30 cellular contexts compared by ENCODE assay signal in the genomic region with DNA sequence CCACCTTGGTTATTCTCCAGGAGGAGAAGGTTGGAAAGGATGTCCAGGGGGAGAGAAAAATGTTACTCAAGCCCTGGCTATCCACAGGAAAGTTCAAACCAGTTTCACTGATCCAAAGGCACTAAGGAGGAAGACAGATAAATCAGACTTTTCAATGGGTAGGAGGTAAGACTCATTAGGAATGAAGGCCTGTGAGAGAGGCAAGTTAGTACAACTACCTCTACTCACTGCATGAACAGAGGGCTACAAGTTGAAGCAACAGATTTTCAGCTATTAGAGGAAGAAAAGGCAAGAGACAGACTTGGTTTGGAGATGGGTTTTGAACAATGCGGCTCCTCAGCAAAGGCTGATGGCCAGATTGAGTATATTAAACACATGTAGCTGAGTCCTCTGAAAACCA. TPM values are rescaled to one million over a fixed set of nuclear protein-coding genes. Genes with fewer than 3 reads are reported as not detected.
"Had no signal": no experiment of that assay in that cellular context is flagged by ENCODE, and none has a peak within 500 bp of the region (broad histone marks: within the 10 kb centered on the region; RNA-seq: fewer than 3 reads in every experiment).

No MANE protein-coding gene starts in this region.

- ATAC-seq: activated CD8-positive, alpha-beta memory T cell treated with anti-CD3 and anti-CD28 coated beads, Interleukin-2, amount 10 ng/mL, durations not matched to agents 7 days and 5 days; activated naive CD8-positive, alpha-beta T cell treated with anti-CD3 and anti-CD28 coated beads, Interleukin-2, amount 50 U/mL, for 24 hours; T-helper 17 cell had no signal

- DNase-seq: activated B cell treated with CpG ODN at 0.5 μM for 24 hours; activated CD4-positive, alpha-beta T cell treated with anti-CD3 and anti-CD28 coated beads for 1 hour; activated CD4-positive, alpha-beta T cell treated with anti-CD3 and anti-CD28 coated beads, Interleukin-2, amount 10 ng/mL, durations not matched to agents 24 days and 14 days; activated CD4-positive, alpha-beta T cell treated with anti-CD3 and anti-CD28 coated beads, Interleukin-2, amount 50 U/mL, for 48 hours; activated CD8-positive, alpha-beta memory T cell treated with anti-CD3 and anti-CD28 coated beads, Interleukin-2, amount 10 ng/mL, durations not matched to agents 7 days and 5 days; activated effector memory CD4-positive, alpha-beta T cell treated with Interleukin-2 at 50 U/mL for 16 hours; activated naive CD4-positive, alpha-beta T cell; activated naive CD8-positive, alpha-beta T cell treated with anti-CD3 and anti-CD28 coated beads, Interleukin-2, amount 50 U/mL, for 24 hours; activated T-cell treated with anti-CD3 and anti-CD28 coated beads, Interleukin-2, amount 50 U/mL, for 24 hours; amygdala; cerebellar nuclear complex; Karpas-422; MM.1S; NCI-H1105; NCI-H1436; NCI-H1694 treated with DMSO at 0.1 percent for 48 hours; NCI-H2029 treated with DMSO at 0.1 percent for 48 hours; NCI-H345; NCI-H510A; NCI-H526 treated with DMSO at 0.1 percent for 48 hours; NCI-H82; SHP77; T-helper 17 cell; T-helper 9 cell had no signal

- H3K9me3 Mint-ChIP-seq: activated B cell treated with CpG ODN at 0.5 μM for 24 hours; activated CD4-positive, alpha-beta T cell treated with anti-CD3 and anti-CD28 coated beads, Interleukin-2, amount 10 ng/mL, durations not matched to agents 24 days and 14 days; activated naive CD4-positive, alpha-beta T cell treated with anti-CD3 and anti-CD28 coated beads, Interleukin-2, amount 50 U/mL, for 24 hours; activated naive CD8-positive, alpha-beta T cell treated with anti-CD3 and anti-CD28 coated beads, Interleukin-2, amount 50 U/mL, for 24 hours; activated T-cell treated with anti-CD3 and anti-CD28 coated beads, Interleukin-2, amount 50 U/mL, for 24 hours; activated T-helper 1 cell treated with anti-CD3 and anti-CD28 coated beads, Interleukin-12 subunit alpha, Interleukin-12 subunit beta, Interleukin-2, Interleukin-4 antibody, amounts not matched to agents 30 ng/mL and 10 ng/mL and 1 ng/mL, durations not matched to agents 14 hours and 24 hours and 36 hours; brain had no signal

- H3K27ac Mint-ChIP-seq: activated B cell treated with CpG ODN at 0.5 μM for 24 hours; activated CD4-positive, alpha-beta T cell treated with anti-CD3 and anti-CD28 coated beads, Interleukin-2, amount 10 ng/mL, durations not matched to agents 24 days and 14 days; activated CD8-positive, alpha-beta memory T cell treated with anti-CD3 and anti-CD28 coated beads, Interleukin-2, amount 10 ng/mL, durations not matched to agents 7 days and 5 days; activated naive CD4-positive, alpha-beta T cell treated with anti-CD3 and anti-CD28 coated beads, Interleukin-2, amount 50 U/mL, for 24 hours; activated naive CD8-positive, alpha-beta T cell treated with anti-CD3 and anti-CD28 coated beads, Interleukin-2, amount 50 U/mL, for 24 hours; activated T-cell treated with anti-CD3 and anti-CD28 coated beads, Interleukin-2, amount 50 U/mL, for 24 hours; activated T-helper 1 cell treated with anti-CD3 and anti-CD28 coated beads, Interleukin-12 subunit alpha, Interleukin-12 subunit beta, Interleukin-2, Interleukin-4 antibody, amounts not matched to agents 30 ng/mL and 10 ng/mL and 1 ng/mL, durations not matched to agents 14 hours and 24 hours and 36 hours; brain; T-helper 17 cell had no signal

- H3K4me1 Mint-ChIP-seq: activated B cell treated with CpG ODN at 0.5 μM for 24 hours; activated CD4-positive, alpha-beta T cell treated with anti-CD3 and anti-CD28 coated beads, Interleukin-2, amount 10 ng/mL, durations not matched to agents 24 days and 14 days; activated CD8-positive, alpha-beta memory T cell treated with anti-CD3 and anti-CD28 coated beads, Interleukin-2, amount 10 ng/mL, durations not matched to agents 7 days and 5 days; activated naive CD4-positive, alpha-beta T cell treated with anti-CD3 and anti-CD28 coated beads, Interleukin-2, amount 50 U/mL, for 24 hours; brain had no signal

- H3K4me3 Mint-ChIP-seq: activated B cell treated with CpG ODN at 0.5 μM for 24 hours; activated CD4-positive, alpha-beta T cell treated with anti-CD3 and anti-CD28 coated beads, Interleukin-2, amount 10 ng/mL, durations not matched to agents 24 days and 14 days; activated CD8-positive, alpha-beta memory T cell treated with anti-CD3 and anti-CD28 coated beads, Interleukin-2, amount 10 ng/mL, durations not matched to agents 7 days and 5 days; activated naive CD4-positive, alpha-beta T cell treated with anti-CD3 and anti-CD28 coated beads, Interleukin-2, amount 50 U/mL, for 24 hours; activated naive CD8-positive, alpha-beta T cell treated with anti-CD3 and anti-CD28 coated beads, Interleukin-2, amount 50 U/mL, for 24 hours; activated T-cell treated with anti-CD3 and anti-CD28 coated beads, Interleukin-2, amount 50 U/mL, for 24 hours; activated T-helper 1 cell treated with anti-CD3 and anti-CD28 coated beads, Interleukin-12 subunit alpha, Interleukin-12 subunit beta, Interleukin-2, Interleukin-4 antibody, amounts not matched to agents 30 ng/mL and 10 ng/mL and 1 ng/mL, durations not matched to agents 14 hours and 24 hours and 36 hours; brain; T-helper 17 cell had no signal

- H3K27me3 Mint-ChIP-seq: activated B cell treated with CpG ODN at 0.5 μM for 24 hours; activated CD4-positive, alpha-beta T cell treated with anti-CD3 and anti-CD28 coated beads, Interleukin-2, amount 10 ng/mL, durations not matched to agents 24 days and 14 days; activated CD8-positive, alpha-beta memory T cell treated with anti-CD3 and anti-CD28 coated beads, Interleukin-2, amount 10 ng/mL, durations not matched to agents 7 days and 5 days; activated naive CD4-positive, alpha-beta T cell treated with anti-CD3 and anti-CD28 coated beads, Interleukin-2, amount 50 U/mL, for 24 hours; activated naive CD8-positive, alpha-beta T cell treated with anti-CD3 and anti-CD28 coated beads, Interleukin-2, amount 50 U/mL, for 24 hours; activated T-cell treated with anti-CD3 and anti-CD28 coated beads, Interleukin-2, amount 50 U/mL, for 24 hours; T-helper 17 cell had no signal

- H3K36me3 Mint-ChIP-seq: activated naive CD4-positive, alpha-beta T cell treated with anti-CD3 and anti-CD28 coated beads, Interleukin-2, amount 50 U/mL, for 24 hours had no signal

RNA-seq across cellular contexts. Expression of gene CD160, which starts 16.9 kb away (rescaled TPM):
- total RNA-seq: activated B cell treated with CpG ODN at 0.5 μM for 24 hours; activated CD4-positive, alpha-beta T cell treated with anti-CD3 and anti-CD28 coated beads, Interleukin-2, amount 10 ng/mL, durations not matched to agents 24 days and 14 days; activated T-helper 1 cell treated with anti-CD3 and anti-CD28 coated beads, Interleukin-12 subunit alpha, Interleukin-12 subunit beta, Interleukin-2, Interleukin-4 antibody, amounts not matched to agents 30 ng/mL and 10 ng/mL and 1 ng/mL, durations not matched to agents 14 hours and 24 hours and 36 hours; astrocyte; cardiac muscle cell; OCI-LY7 had no signal
